Comparison of ENCODE assay signal across 8 cellular contexts in genomic region chr11:63567044-63567840, GRCh38. TPM values are rescaled to one million over a fixed set of nuclear protein-coding genes. Genes with fewer than 3 reads are reported as not detected.
A peak's percentile ranks its signal among the peaks of the same experiment; 100 is the strongest.
DNase-seq lines count a peak whose midpoint lies in the region; ATAC-seq and TF ChIP-seq lines count a peak whose summit lies in the region.

No MANE protein-coding gene starts in this region.

- H3K4me3 ChIP-seq in HL-60 (replicated peaks; ENCODE audit: insufficient read depth, low read length) (no peak overlapping the region), right lobe of liver (peak overlapping the region in 1 of 3 donors; percentile 24)

- CTCF ChIA-PET in T-cell (lab: Charles Lee) = interaction anchor here in 1 of 2 donors (0.6 to 1.6 kb wide), 5 partner anchors 10 to 88 kb away, joined by 3 to 10 read pairs (median 4); partner anchors contain the start of gene PLAAT4
- CTCF ChIA-PET in MCF 10A (lab: Yijun Ruan, JAX) = interaction anchor here (1.2 to 5.7 kb wide), 5 partner anchors 14 to 89 kb away, joined by 3 to 30 read pairs (median 4); no protein-coding TSS in a partner anchor

- WGBS in right lobe of liver (ENCODE audit: insufficient coverage, low coverage, low lambda C conversion rate, missing lambda C conversion rate) = 46% methylated on average over 3 of the region's 5 CpGs

- peak overlapping the region; percentile 15 to 67 (median 60) for H3K4me3 Mint-ChIP-seq in T-cell
- H3K4me3 Mint-ChIP-seq in MCF 10A (ENCODE audit: unreplicated experiment) = no peak overlapping the region
- H3K4me3 Mint-ChIP-seq in stimulated activated naive CD8-positive, alpha-beta T cell treated with anti-CD3 and anti-CD28 coated beads, Interleukin-15, amount 100 ng/mL, for 72 hours = peak overlapping the region; percentile 62 to 80

- H3K4me1 Mint-ChIP-seq in T-cell = peaks cover 40 to 57% (median 41%) of the 10 kb centered on the region in 3 donors
- H3K4me1 Mint-ChIP-seq in MCF 10A (ENCODE audit: insufficient read depth, unreplicated experiment) = peaks cover 45% of the 10 kb centered on the region
- H3K4me1 Mint-ChIP-seq in stimulated activated naive CD8-positive, alpha-beta T cell treated with anti-CD3 and anti-CD28 coated beads, Interleukin-15, amount 100 ng/mL, for 72 hours = peaks cover 71% of the 10 kb centered on the region

- DNase-seq in DMS153 (lab: John Stamatoyannopoulos, UW) (peak; percentile 73), HL-60 (ENCODE audit: low read depth in 1 of 2, low spot score in 1 of 2) (peak in 1 of 2 experiments; percentile 25), T-cell (peak in 31 of 34 experiments; percentile 49 to 89 (median 78)), MCF 10A (ENCODE audit: unreplicated experiment) (peak; percentile 82), right lobe of liver (no peak), ureter (ENCODE audit: low spot score) (no peak)
- DNase-seq in stimulated activated naive CD8-positive, alpha-beta T cell treated with anti-CD3 and anti-CD28 coated beads, Interleukin-15, amount 100 ng/mL, for 72 hours = peak; percentile 42 to 67

- H3K9me3 ChIP-seq in right lobe of liver = no peaks in the 10 kb centered on the region

- H3K36me3 Mint-ChIP-seq in T-cell (no peaks in the 10 kb centered on the region), MCF 10A (ENCODE audit: insufficient read depth, unreplicated experiment) (peaks cover 6% of the 10 kb centered on the region)

- H3K27me3 ChIP-seq in HL-60 (ENCODE audit: insufficient read depth, poor library complexity, severe bottlenecking) = no peaks in the 10 kb centered on the region
- H3K27me3 ChIP-seq in right lobe of liver = no peaks in the 10 kb centered on the region

- H3K27ac ChIP-seq in HL-60 (replicated peaks) (peak overlapping the region; percentile 36), right lobe of liver (peak overlapping the region in 1 of 3 donors; percentile 3)

- ATAC-seq in GM21390 (IDR thresholded peaks at IDR 0.05; ENCODE audit: unreplicated experiment) (peak; percentile 75), T-cell (replicated peaks in 1 of 4) (peak; percentile 88 to 95 (median 92)), right lobe of liver (peak; percentile 77 to 94 (median 88))
- ATAC-seq in stimulated activated naive CD8-positive, alpha-beta T cell treated with anti-CD3 and anti-CD28 coated beads, Interleukin-15, amount 100 ng/mL, for 72 hours = peak; percentile 89

- no peaks in the 10 kb centered on the region for H3K36me3 ChIP-seq in right lobe of liver

- POLR2A ChIA-PET in T-cell (lab: Charles Lee) (interaction anchor here (0.5 to 2.2 kb wide), 6 partner anchors 8 to 711 kb away, joined by 3 to 20 read pairs (median 4); partner anchors contain the start of gene PLAAT4 (in 1 of the 2)), MCF 10A (lab: Yijun Ruan, JAX) (interaction anchor here (0.6 to 4.2 kb wide), 12 partner anchors 10 to 903 kb away, joined by 3 to 23 read pairs (median 4); partner anchors contain the start of genes ATL3, PLAAT4 and RTN3)

- H3K9me3 Mint-ChIP-seq in T-cell (no peaks in the 10 kb centered on the region), MCF 10A (ENCODE audit: unreplicated experiment) (peaks cover 8% of the 10 kb centered on the region)
- no peaks in the 10 kb centered on the region for H3K9me3 Mint-ChIP-seq in stimulated activated naive CD8-positive, alpha-beta T cell treated with anti-CD3 and anti-CD28 coated beads, Interleukin-15, amount 100 ng/mL, for 72 hours

- no TSS peak for BruUV-seq in MCF 10A (replicated peaks; lab: Mats Ljungman, UMichigan)

- H3K27ac Mint-ChIP-seq in T-cell = peak overlapping the region; percentile 87 to 92
- peak overlapping the region; percentile 98 for H3K27ac Mint-ChIP-seq in MCF 10A (ENCODE audit: low read depth, unreplicated experiment)
- peak overlapping the region; percentile 81 to 95 for H3K27ac Mint-ChIP-seq in stimulated activated naive CD8-positive, alpha-beta T cell treated with anti-CD3 and anti-CD28 coated beads, Interleukin-15, amount 100 ng/mL, for 72 hours

- no peak for TF ChIP-seq CTCF in HL-60 (IDR thresholded peaks at IDR 0.05; ENCODE audit: insufficient read depth, low read length)
- no peak for TF ChIP-seq CTCF in MCF 10A (IDR thresholded peaks at IDR 0.05; ENCODE audit: unreplicated experiment)
- no peak for TF ChIP-seq CTCF in right lobe of liver (IDR thresholded peaks at IDR 0.05)

- H3K27me3 Mint-ChIP-seq in T-cell (no peaks in the 10 kb centered on the region), MCF 10A (ENCODE audit: insufficient read depth, unreplicated experiment) (no peaks in the 10 kb centered on the region)
- H3K27me3 Mint-ChIP-seq in stimulated activated naive CD8-positive, alpha-beta T cell treated with anti-CD3 and anti-CD28 coated beads, Interleukin-15, amount 100 ng/mL, for 72 hours = no peaks in the 10 kb centered on the region

- intact Hi-C loops in MCF 10A (cut with micrococcal nuclease) = no loop called here
- intact Hi-C loops in right lobe of liver (cut with DNase I) = no loop called here

- no peak for TF ChIP-seq POLR2A in right lobe of liver (IDR thresholded peaks at IDR 0.05)

- H3K4me1 ChIP-seq in right lobe of liver = peaks cover 0 to 21% (median 0%) of the 10 kb centered on the region in 4 donors

RNA-seq across cellular contexts. Expression of gene PLAAT2, which starts 4.1 kb away (rescaled TPM):
- under 1 TPM in 2 of 5 donors, not detected in 3; 0.51 to 0.53 TPM for total RNA-seq in T-cell
- 0.58 TPM in 1 of 2 replicates, not detected in the other for total RNA-seq in MCF 10A (2022)
- total RNA-seq in right lobe of liver = 1 to 10 TPM in 2 of 6 experiments, under 1 TPM in 1, not detected in 3; 0.42 to 2.2 (median 1.1) TPM
- 1.1 TPM for total RNA-seq in ureter

RNA-seq across cellular contexts. Expression of gene PLAAT4, which starts 30.6 kb away (rescaled TPM):
- total RNA-seq in T-cell = 100 to 1,000 TPM in 4 of 5 donors, 10 to 100 TPM in 1; 90.2 to 144 (median 126) TPM
- 0.69 and 0.96 TPM in 2 replicates for total RNA-seq in MCF 10A (2022)
- 10 to 100 TPM; 15.9 to 56.8 (median 47.0) TPM for total RNA-seq in right lobe of liver
- total RNA-seq in ureter = 56.7 TPM

RNA-seq across cellular contexts. Expression of gene PLAAT3, which starts 47.0 kb away (rescaled TPM):
- total RNA-seq in T-cell (1 to 10 TPM; 3.7 to 10.0 (median 6.0) TPM), MCF 10A (2022) (3.6 and 3.9 TPM in 2 replicates), right lobe of liver (10 to 100 TPM; 24.4 to 76.1 (median 52.2) TPM), ureter (26.6 TPM)

Comparison
In these comparisons a context has a peak if more than half of its experiments do, and no peak if none do; other contexts are left out.
1. DNase-seq: peak in DMS153 (single experiment), T-cell (31 of 34), MCF 10A (single experiment) and stimulated activated naive CD8-positive, alpha-beta T cell treated with anti-CD3 and anti-CD28 coated beads, Interleukin-15, amount 100 ng/mL, for 72 hours (2 of 2); none in right lobe of liver (0 of 3) and ureter (single experiment).
2. Peak in every context shown above with its lines, with median percentiles within 50 percentile points of each other: ATAC-seq and H3K27ac Mint-ChIP-seq.